Comparison of ENCODE assay signal across 23 cellular contexts in the genomic region with DNA sequence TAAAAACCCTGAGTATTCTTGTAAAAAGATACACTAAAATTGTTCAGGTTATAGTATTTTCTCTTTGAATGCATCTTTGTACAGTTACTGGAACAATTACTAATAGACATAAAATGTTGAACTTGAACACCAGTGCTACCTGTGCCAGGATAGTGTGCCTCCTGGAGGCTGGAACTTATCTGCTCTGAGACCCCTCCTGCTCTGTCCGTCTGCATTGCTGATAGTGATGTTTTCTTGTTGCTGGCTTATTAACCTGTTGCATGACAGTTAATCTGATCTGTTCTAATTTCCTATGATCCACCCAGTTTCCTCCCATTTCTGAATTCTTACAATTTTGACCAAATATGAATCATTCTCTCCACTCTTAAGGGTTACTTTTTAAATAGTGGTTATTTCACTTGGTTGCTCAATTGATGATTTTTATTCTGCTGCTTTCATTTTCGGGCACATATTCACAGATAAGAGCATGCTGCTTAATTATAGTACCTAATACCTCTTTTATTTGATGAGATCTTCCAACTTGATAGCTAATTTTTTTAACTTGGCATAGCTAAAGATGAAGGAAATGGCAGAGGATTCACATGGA.
DNase-seq lines count a peak whose midpoint lies in the region; ATAC-seq, FAIRE-seq and TF ChIP-seq lines count a peak whose summit lies in the region.
"Had no signal": no experiment of that assay in that cellular context is flagged by ENCODE, and none has a peak within 500 bp of the region (broad histone marks: within the 10 kb centered on the region; RNA-seq: fewer than 3 reads in every experiment).

No MANE protein-coding gene starts in this region.

- H3K27me3 ChIP-seq in K562 (ENCODE audit: control insufficient read depth in 2 of 2, insufficient read depth in 2 of 2, low read length in 2 of 2) (no peaks in the 10 kb centered on the region), gastroesophageal sphincter (no peaks in the 10 kb centered on the region)
- H3K27me3 ChIP-seq: Peyer's patch, vagina had no signal

- H3K9me3 Mint-ChIP-seq in stimulated activated naive CD8-positive, alpha-beta T cell treated with anti-CD3 and anti-CD28 coated beads, Interleukin-15, Interleukin-2, amounts not matched to agents 100 ng/mL and 50 ng/mL, for 24 hours = no peaks in the 10 kb centered on the region
- no peaks in the 10 kb centered on the region for H3K9me3 Mint-ChIP-seq in stimulated activated naive CD8-positive, alpha-beta T cell treated with anti-CD3 and anti-CD28 coated beads, Interleukin-15, amount 100 ng/mL, for 72 hours
- H3K9me3 Mint-ChIP-seq: activated naive CD8-positive, alpha-beta T cell treated with anti-CD3 and anti-CD28 coated beads, Interleukin-2, amount 50 U/mL, for 24 hours; CD8-positive, alpha-beta memory T cell; HFFc6 had no signal

- H3K4me1 Mint-ChIP-seq in stimulated activated naive CD8-positive, alpha-beta T cell treated with anti-CD3 and anti-CD28 coated beads, Interleukin-15, Interleukin-2, amounts not matched to agents 100 ng/mL and 50 ng/mL, for 24 hours (ENCODE audit: low read depth) = peaks cover 5% of the 10 kb centered on the region
- H3K4me1 Mint-ChIP-seq in stimulated activated naive CD8-positive, alpha-beta T cell treated with anti-CD3 and anti-CD28 coated beads, Interleukin-15, amount 100 ng/mL, for 72 hours = peaks cover 7% of the 10 kb centered on the region
- H3K4me1 Mint-ChIP-seq: CD8-positive, alpha-beta memory T cell had no signal

- H3K4me2 ChIP-seq in K562 (ENCODE audit: insufficient read depth, low read length) = no peak overlapping the region

- TF ChIP-seq POLR2A in K562 (conservative IDR thresholded peaks at IDR 0.05) = no peak
- TF ChIP-seq POLR2A in gastroesophageal sphincter (IDR thresholded peaks at IDR 0.05) = no peak

- H3K4me3 ChIP-seq in K562 (no peak overlapping the region), gastroesophageal sphincter (no peak overlapping the region)
- H3K4me3 ChIP-seq: Peyer's patch, vagina had no signal

- H4K20me1 ChIP-seq in K562 (replicated peaks; ENCODE audit: control insufficient read depth, insufficient read depth, low read length) = no peaks in the 10 kb centered on the region

- TF ChIP-seq EP300 in K562 (IDR thresholded peaks at IDR 0.05; ENCODE audit: low read length) (no peak), gastroesophageal sphincter (IDR thresholded peaks at IDR 0.05) (no peak)

- peaks cover 15% of the 10 kb centered on the region for H3K36me3 Mint-ChIP-seq in stimulated activated naive CD8-positive, alpha-beta T cell treated with anti-CD3 and anti-CD28 coated beads, Interleukin-15, Interleukin-2, amounts not matched to agents 100 ng/mL and 50 ng/mL, for 24 hours (ENCODE audit: low read depth)

- BruUV-seq in K562 (replicated peaks; lab: Mats Ljungman, UMichigan) = no TSS peak

- CTCF ChIA-PET in K562 (lab: Yijun Ruan, JAX; ENCODE audit: low intra/inter-chr PET ratio) = interaction anchor here (1.1 kb wide), 1 partner anchor 123 kb away, joined by 4 read pairs; a partner anchor contains a TSS

- H3K4me3 Mint-ChIP-seq in stimulated activated naive CD8-positive, alpha-beta T cell treated with anti-CD3 and anti-CD28 coated beads, Interleukin-15, Interleukin-2, amounts not matched to agents 100 ng/mL and 50 ng/mL, for 24 hours = no peak overlapping the region
- H3K4me3 Mint-ChIP-seq in stimulated activated naive CD8-positive, alpha-beta T cell treated with anti-CD3 and anti-CD28 coated beads, Interleukin-15, amount 100 ng/mL, for 72 hours = no peak overlapping the region
- H3K4me3 Mint-ChIP-seq: activated naive CD8-positive, alpha-beta T cell treated with anti-CD3 and anti-CD28 coated beads, Interleukin-2, amount 50 U/mL, for 24 hours; CD8-positive, alpha-beta memory T cell; HFFc6 had no signal

- no peak overlapping the region for H2AFZ ChIP-seq in K562 (ENCODE audit: low read depth, low read length)

- H3K4me1 ChIP-seq in K562 (replicated peaks in 1 of 2; ENCODE audit: control insufficient read depth in 2 of 2, insufficient read depth in 2 of 2, low read length in 2 of 2) (no peaks in the 10 kb centered on the region), gastroesophageal sphincter (peaks cover 0 to 10% (median 0%) of the 10 kb centered on the region in 3 donors)
- H3K4me1 ChIP-seq: Peyer's patch, vagina had no signal

- H3K36me3 ChIP-seq in K562 (ENCODE audit: control insufficient read depth, insufficient read depth, low read length) (no peaks in the 10 kb centered on the region), gastroesophageal sphincter (peaks cover 0 to 14% of the 10 kb centered on the region in 2 donors)

- no peaks in the 10 kb centered on the region for H3K79me2 ChIP-seq in K562 (ENCODE audit: control insufficient read depth, insufficient read depth, low read length)

- no peak for DNase-seq in stimulated activated naive CD8-positive, alpha-beta T cell treated with anti-CD3 and anti-CD28 coated beads, Interleukin-15, amount 100 ng/mL, for 72 hours
- DNase-seq in K562 (ENCODE audit: extremely low read depth in 1 of 4, low spot score in 3 of 4) = no peak
- DNase-seq in NCI-H2196 treated with DMSO at 0.1 percent for 48 hours (lab: John Stamatoyannopoulos, UW; ENCODE audit: unreplicated experiment) = no peak
- DNase-seq in NCI-H2196 (lab: John Stamatoyannopoulos, UW; ENCODE audit: unreplicated experiment) = no peak
- DNase-seq in NCI-H1694 treated with DMSO at 0.1 percent for 48 hours (lab: John Stamatoyannopoulos, UW) = no peak
- DNase-seq in SHP77 treated with DMSO at 0.1 percent for 48 hours (lab: John Stamatoyannopoulos, UW) = no peak
- DNase-seq: activated naive CD8-positive, alpha-beta T cell treated with anti-CD3 and anti-CD28 coated beads, Interleukin-2, amount 50 U/mL, for 24 hours; CD8-positive, alpha-beta memory T cell; DMS53; HFFc6; left cardiac atrium; MM.1S; NCI-H2227 treated with DMSO at 0.1 percent for 48 hours; Peyer's patch; small intestine; stimulated activated CD4-positive, alpha-beta T cell treated with anti-CD3 and anti-CD28 coated beads, Interleukin-2, amount 100 ng/mL, for 48 hours; T1000 had no signal

- POLR2A ChIA-PET in K562 (lab: Yijun Ruan, JAX) = no interaction called here

- peak overlapping the region; percentile 15 for H3K27ac Mint-ChIP-seq in stimulated activated naive CD8-positive, alpha-beta T cell treated with anti-CD3 and anti-CD28 coated beads, Interleukin-15, Interleukin-2, amounts not matched to agents 100 ng/mL and 50 ng/mL, for 24 hours
- H3K27ac Mint-ChIP-seq in stimulated activated naive CD8-positive, alpha-beta T cell treated with anti-CD3 and anti-CD28 coated beads, Interleukin-15, amount 100 ng/mL, for 72 hours = no peak overlapping the region
- H3K27ac Mint-ChIP-seq: activated naive CD8-positive, alpha-beta T cell treated with anti-CD3 and anti-CD28 coated beads, Interleukin-2, amount 50 U/mL, for 24 hours; CD8-positive, alpha-beta memory T cell; HFFc6 had no signal

- peak in 1 of 2 experiments; percentile 19; a peak in 1 of 4 replicates for TF ChIP-seq RAD21 in K562 (CRISPR knock-in tag; conservative IDR thresholded peaks at IDR 0.05 in 1 of 2, IDR thresholded peaks at IDR 0.05 in 1 of 2)

- in situ Hi-C loops in K562 (cut with MboI) = no loop called here

- no peaks in the 10 kb centered on the region for H3K9me3 ChIP-seq in K562 (replicated peaks; ENCODE audit: control insufficient read depth, insufficient read depth, low read depth, low read length)
- no peaks in the 10 kb centered on the region for H3K9me3 ChIP-seq in gastroesophageal sphincter
- H3K9me3 ChIP-seq: Peyer's patch, vagina had no signal

- peak; percentile 6 for FAIRE-seq in K562 (lab: Jason Lieb, UNC)
- FAIRE-seq: frontal cortex, small intestine had no signal

- H3K27ac ChIP-seq in K562 (ENCODE audit: extremely low read depth, low read depth, low read length) (no peak overlapping the region), gastroesophageal sphincter (no peak overlapping the region)
- H3K27ac ChIP-seq: Peyer's patch, vagina had no signal

- WGBS in K562 (ENCODE audit: insufficient coverage, low coverage, missing lambda C conversion rate) = 19% methylated on average over 2 of the region's 2 CpGs
- 25 to 39% methylated on average over 2 of the region's 2 CpGs for WGBS in gastroesophageal sphincter (ENCODE audit: low coverage in 1 of 2), 2 donors

- ATAC-seq in stimulated activated naive CD8-positive, alpha-beta T cell treated with anti-CD3 and anti-CD28 coated beads, Interleukin-15, amount 100 ng/mL, for 72 hours = no peak
- ATAC-seq in K562 (no peak), gastroesophageal sphincter (no peak)
- ATAC-seq: activated CD4-positive, CD25-positive, alpha-beta regulatory T cell treated with anti-CD3 and anti-CD28 coated beads, Interleukin-2, amount 50 U/mL, for 24 hours; activated naive CD8-positive, alpha-beta T cell treated with anti-CD3 and anti-CD28 coated beads, Interleukin-2, amount 50 U/mL, for 24 hours had no signal

- no peak overlapping the region for H3K9ac ChIP-seq in K562 (ENCODE audit: insufficient read depth in 1 of 2, low read depth in 2 of 2, low read length in 2 of 2)

- H3K9me1 ChIP-seq in K562 (ENCODE audit: control insufficient read depth, insufficient read depth, low read length) = no peaks in the 10 kb centered on the region

- no peaks in the 10 kb centered on the region for H3K27me3 Mint-ChIP-seq in stimulated activated naive CD8-positive, alpha-beta T cell treated with anti-CD3 and anti-CD28 coated beads, Interleukin-15, Interleukin-2, amounts not matched to agents 100 ng/mL and 50 ng/mL, for 24 hours
- H3K27me3 Mint-ChIP-seq in stimulated activated naive CD8-positive, alpha-beta T cell treated with anti-CD3 and anti-CD28 coated beads, Interleukin-15, amount 100 ng/mL, for 72 hours = no peaks in the 10 kb centered on the region
- H3K27me3 Mint-ChIP-seq: activated naive CD8-positive, alpha-beta T cell treated with anti-CD3 and anti-CD28 coated beads, Interleukin-2, amount 50 U/mL, for 24 hours; CD8-positive, alpha-beta memory T cell; progenitor cell of endocrine pancreas had no signal

- intact Hi-C loops in K562 (cut with micrococcal nuclease) = no loop called here

- TF ChIP-seq CTCF in K562 (IDR thresholded peaks at IDR 0.05 in 2 of 3, conservative IDR thresholded peaks at IDR 0.05 in 1 of 3; ENCODE audit: insufficient read depth in 2 of 3, low read depth in 1 of 3, low read length in 3 of 3) = peak in 1 of 3 experiments; percentile 34; a peak in 2 of 6 replicates
- TF ChIP-seq CTCF in gastroesophageal sphincter (IDR thresholded peaks at IDR 0.05) = peak in 3 of 4 experiments; percentile 28 to 54 (median 44)

TF ChIP-seq in K562, 482 proteins besides CTCF, POLR2A, EP300 and RAD21:
- TF ChIP-seq ZNF311 (CRISPR knock-in tag; IDR thresholded peaks at IDR 0.05) = no peak
- TF ChIP-seq HDAC3 (IDR thresholded peaks at IDR 0.05; ENCODE audit: borderline replicate concordance, partially characterized antibody) = no peak
- no peak for TF ChIP-seq ZNF699 (CRISPR knock-in tag; IDR thresholded peaks at IDR 0.05; ENCODE audit: insufficient replicate concordance)
- no peak for TF ChIP-seq MEIS2 (IDR thresholded peaks at IDR 0.05; ENCODE audit: partially characterized antibody)
- TF ChIP-seq CBFA2T2 (conservative IDR thresholded peaks at IDR 0.05) = no peak
